24 cellular contexts compared by ENCODE assay signal in the genomic region with DNA sequence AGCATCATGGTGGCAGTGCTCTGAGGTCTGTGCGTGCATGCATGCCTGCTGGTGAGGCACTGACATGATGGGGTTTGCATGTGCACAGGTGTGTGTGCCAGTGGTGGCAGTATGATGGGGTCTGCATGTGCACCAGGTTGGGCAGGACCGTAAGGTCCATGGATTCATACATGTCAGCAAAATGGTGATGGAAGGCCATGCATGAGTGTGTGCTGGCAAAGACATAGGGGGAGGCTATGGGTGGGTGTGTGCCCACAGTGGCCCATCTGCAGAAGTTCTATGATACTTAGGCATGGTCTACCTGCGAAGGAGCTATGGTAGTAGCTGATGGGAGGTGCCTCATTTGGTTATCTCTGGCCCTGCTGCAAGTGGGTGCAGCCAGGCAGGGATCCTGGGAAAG.
A peak's percentile ranks its signal among the peaks of the same experiment; 100 is the strongest.
DNase-seq lines count a peak whose midpoint lies in the region; ATAC-seq, FAIRE-seq and TF ChIP-seq lines count a peak whose summit lies in the region.
"Had no signal": no experiment of that assay in that cellular context is flagged by ENCODE, and none has a peak within 500 bp of the region (broad histone marks: within the 10 kb centered on the region; RNA-seq: fewer than 3 reads in every experiment).

No MANE protein-coding gene starts in this region.

- FAIRE-seq in HepG2 (lab: Jason Lieb, UNC) (no peak), H1 (lab: Jason Lieb, UNC) (no peak)
- FAIRE-seq: GM12891, H54, RCC 7860 had no signal

- H3K4me2 ChIP-seq in HepG2 (ENCODE audit: low read depth, low read length) (no peak overlapping the region), H1 (ENCODE audit: insufficient read depth in 1 of 2, low read depth in 2 of 2, low read length in 2 of 2) (no peak overlapping the region), trophoblast cell (ENCODE audit: low read length) (no peak overlapping the region)

- TF ChIP-seq CTCF in HepG2 (CRISPR knock-in tag; IDR thresholded peaks at IDR 0.05) = no peak
- TF ChIP-seq CTCF in right lobe of liver (IDR thresholded peaks at IDR 0.05) = no peak
- TF ChIP-seq CTCF in H1 (IDR thresholded peaks at IDR 0.05; ENCODE audit: control extremely low read depth in 1 of 3, insufficient read depth in 1 of 3, low read depth in 1 of 3, low read length in 3 of 3) = no peak

- peak overlapping the region; percentile 34; the same call in 1 of the 2 replicates for H2BK15ac ChIP-seq in H1 (ENCODE audit: low read length)

- H4K8ac ChIP-seq in H1 (ENCODE audit: extremely low read depth, insufficient read depth, low read length) (0 out of 2 replicates have a peak overlapping the region, but pooled peaks have one; percentile 51), trophoblast cell (ENCODE audit: low read depth, low read length) (no peak overlapping the region)

- H2BK120ac ChIP-seq in H1 (replicated peaks; ENCODE audit: low read depth, low read length) (peak overlapping the region; percentile 47), trophoblast cell (ENCODE audit: insufficient read depth, low read length, poor library complexity) (no peak overlapping the region)

- CTCF ChIA-PET in HepG2 (lab: Yijun Ruan, JAX; ENCODE audit: low intra/inter-chr PET ratio, low total read pairs) = no interaction called here
- CTCF ChIA-PET in H1 (lab: Charles Lee; ENCODE audit: partially characterized antibody) = interaction anchor here (0.8 to 1.1 kb wide), 2 partner anchors 14 to 534 kb away, joined by 3 read pairs; no protein-coding TSS in a partner anchor

- in situ Hi-C loops in HepG2 (cut with HindIII; ENCODE audit: extremely low pct_ligation_motif_present, low pct_unique_long_range_greater_than_20kb) = no loop called here

- no TSS peak for BruUV-seq in HepG2 (replicated peaks; lab: Mats Ljungman, UMichigan)

- TF ChIP-seq POLR2A in HepG2 (IDR thresholded peaks at IDR 0.05; ENCODE audit: insufficient read depth in 1 of 2, low read depth in 2 of 2, low read length in 2 of 2) = no peak
- TF ChIP-seq POLR2A in right lobe of liver (IDR thresholded peaks at IDR 0.05) = no peak
- no peak for TF ChIP-seq POLR2A in H1 (IDR thresholded peaks at IDR 0.05; ENCODE audit: control extremely low read depth in 1 of 2, low read depth in 2 of 2, low read length in 2 of 2)

- H3K4me3 ChIP-seq in HepG2 (replicated peaks in 1 of 3; ENCODE audit: insufficient read depth in 1 of 3, low read depth in 2 of 3, low read length in 3 of 3) = no peak overlapping the region
- no peak overlapping the region for H3K4me3 ChIP-seq in right lobe of liver
- H3K4me3 ChIP-seq in H1 (ENCODE audit: extremely low read depth in 1 of 4, insufficient read depth in 2 of 4, low read depth in 3 of 4, low read length in 4 of 4) = no peak overlapping the region
- H3K4me3 ChIP-seq in trophoblast cell (ENCODE audit: low read depth, low read length) = peak overlapping the region; percentile 38
- H3K4me3 ChIP-seq: SK-N-MC had no signal

- H2BK5ac ChIP-seq in H1 (ENCODE audit: low read depth, low read length) = peak overlapping the region; percentile 47; the same call in 1 of the 2 replicates
- no peak overlapping the region for H2BK5ac ChIP-seq in trophoblast cell (ENCODE audit: low read depth, low read length, poor library complexity)

- H3K79me1 ChIP-seq in H1 (ENCODE audit: low read depth, low read length) = no peaks in the 10 kb centered on the region; the same call in 1 of the 2 replicates
- H3K79me1 ChIP-seq in trophoblast cell (ENCODE audit: low read length) = no peaks in the 10 kb centered on the region

- H4K12ac ChIP-seq in trophoblast cell (ENCODE audit: low read depth, low read length) = no peak overlapping the region

- H4K91ac ChIP-seq in H1 (replicated peaks; ENCODE audit: insufficient read length, low read length) (peak overlapping the region; percentile 44), trophoblast cell (ENCODE audit: low read depth, low read length) (no peak overlapping the region)

- H2AFZ ChIP-seq in HepG2 (ENCODE audit: low read length) (no peak overlapping the region), H1 (ENCODE audit: low read length) (no peak overlapping the region), trophoblast cell (ENCODE audit: insufficient read depth, low read length, poor library complexity) (no peak overlapping the region)

- H3K23ac ChIP-seq in H1 (ENCODE audit: insufficient read length) (peak overlapping the region; percentile 83), trophoblast cell (ENCODE audit: low read length) (no peak overlapping the region)

- DNase-seq in HepG2 (ENCODE audit: low spot score) (no peak), right lobe of liver (no peak), H1 (ENCODE audit: low read depth in 1 of 2, low spot score in 2 of 2) (no peak), trophoblast cell (no peak), NCI-H82 treated with DMSO at 0.1 percent for 48 hours (lab: John Stamatoyannopoulos, UW; ENCODE audit: unreplicated experiment) (no peak)
- DNase-seq in activated effector memory CD4-positive, alpha-beta T cell treated with Interleukin-2 at 50 U/mL for 16 hours = no peak
- DNase-seq: 8988T, Calu3, DMS79 treated with DMSO at 0.1 percent for 48 hours, GF-D8, NCI-H1092, NCI-H1417 treated with DMSO at 0.1 percent for 48 hours, NCI-H187, NCI-H2081 treated with DMSO at 0.1 percent for 48 hours, NCI-H2171, NCI-H345, NCI-H524, NCI-H748 treated with DMSO at 0.1 percent for 48 hours, SIG-M5 had no signal

- H3K14ac ChIP-seq in H1 (ENCODE audit: insufficient read length) = no peak overlapping the region
- no peak overlapping the region for H3K14ac ChIP-seq in trophoblast cell (ENCODE audit: low read length)

- TF ChIP-seq RAD21 in HepG2 (CRISPR knock-in tag; IDR thresholded peaks at IDR 0.05) (no peak), H1 (IDR thresholded peaks at IDR 0.05 in 1 of 2, conservative IDR thresholded peaks at IDR 0.05 in 1 of 2; ENCODE audit: low read depth in 2 of 2, low read length in 2 of 2) (no peak)

- H3K4ac ChIP-seq in H1 (replicated peaks; ENCODE audit: insufficient read length, low read depth, low read length) (no peak overlapping the region), trophoblast cell (ENCODE audit: low read depth, low read length) (no peak overlapping the region)

- no peaks in the 10 kb centered on the region for H3K27me3 ChIP-seq in HepG2 (ENCODE audit: control insufficient read depth in 1 of 2, insufficient read depth in 2 of 2, low read length in 2 of 2)
- no peaks in the 10 kb centered on the region for H3K27me3 ChIP-seq in right lobe of liver
- no peaks in the 10 kb centered on the region for H3K27me3 ChIP-seq in H1 (replicated peaks in 1 of 4; ENCODE audit: control insufficient read depth in 3 of 4, extremely low read depth in 1 of 4, insufficient read depth in 3 of 4, low read length in 3 of 4)
- no peaks in the 10 kb centered on the region for H3K27me3 ChIP-seq in trophoblast cell (ENCODE audit: insufficient read depth, low read length)

- intact Hi-C loops in HepG2 (cut with micrococcal nuclease; ENCODE audit: unreplicated experiment) = no loop called here
- intact Hi-C loops in right lobe of liver (cut with DNase I) = no loop called here

- H3K23me2 ChIP-seq in H1 (ENCODE audit: low read depth, low read length) = no peaks in the 10 kb centered on the region

- H3K27ac ChIP-seq in HepG2 (ENCODE audit: extremely low read length, insufficient read depth, low read length) (no peak overlapping the region), right lobe of liver (no peak overlapping the region), H1 (ENCODE audit: low read depth, low read length) (no peak overlapping the region), trophoblast cell (ENCODE audit: low read depth, low read length) (no peak overlapping the region)
- H3K27ac ChIP-seq: SK-N-MC had no signal

- H2BK12ac ChIP-seq in H1 (ENCODE audit: low read depth, low read length) = no peak overlapping the region
- H2BK12ac ChIP-seq in trophoblast cell (ENCODE audit: low read length) = no peak overlapping the region

- no peaks in the 10 kb centered on the region for H3K9me3 ChIP-seq in HepG2 (ENCODE audit: low read length)
- no peaks in the 10 kb centered on the region for H3K9me3 ChIP-seq in right lobe of liver
- no peaks in the 10 kb centered on the region for H3K9me3 ChIP-seq in H1 (ENCODE audit: insufficient read depth in 2 of 2, low read depth in 1 of 2, low read length in 1 of 2)
- no peaks in the 10 kb centered on the region for H3K9me3 ChIP-seq in trophoblast cell (ENCODE audit: insufficient read depth, low read depth, low read length)

- H3K18ac ChIP-seq in H1 (ENCODE audit: extremely low read depth, low read length) (no peak overlapping the region; the same call in 1 of the 2 replicates), trophoblast cell (ENCODE audit: low read length) (no peak overlapping the region)

- H4K20me1 ChIP-seq in HepG2 (ENCODE audit: insufficient read depth, low read length) = no peaks in the 10 kb centered on the region
- H4K20me1 ChIP-seq in H1 (replicated peaks in 1 of 2; ENCODE audit: control insufficient read depth in 1 of 2, insufficient read depth in 2 of 2, low read length in 2 of 2) = no peaks in the 10 kb centered on the region

- H4K5ac ChIP-seq in H1 (ENCODE audit: insufficient read length, low read depth, low read length) = no peak overlapping the region

- H3K9ac ChIP-seq in HepG2 (ENCODE audit: insufficient read depth, low read depth, low read length) = no peak overlapping the region
- H3K9ac ChIP-seq in H1 (replicated peaks in 1 of 4; ENCODE audit: extremely low read depth in 1 of 4, low read depth in 3 of 4, low read length in 3 of 4) = no peak overlapping the region
- H3K9ac ChIP-seq in trophoblast cell (ENCODE audit: low read length) = no peak overlapping the region

- no peak overlapping the region for H3K56ac ChIP-seq in H1 (replicated peaks; ENCODE audit: insufficient read length, low read depth, low read length)

- no peaks in the 10 kb centered on the region for H3K79me2 ChIP-seq in HepG2 (ENCODE audit: insufficient read depth, low read length)
- H3K79me2 ChIP-seq in H1 (ENCODE audit: control insufficient read depth in 1 of 2, insufficient read depth in 2 of 2, low read length in 2 of 2) = no peaks in the 10 kb centered on the region
- no peaks in the 10 kb centered on the region for H3K79me2 ChIP-seq in trophoblast cell (ENCODE audit: control insufficient read depth, insufficient read depth, low read length, poor library complexity)

- H3K4me1 ChIP-seq in HepG2 (ENCODE audit: insufficient read depth, low read length) (no peaks in the 10 kb centered on the region), right lobe of liver (no peaks in the 10 kb centered on the region), H1 (replicated peaks in 1 of 4; ENCODE audit: control insufficient read depth in 3 of 4, insufficient read depth in 4 of 4, low read length in 3 of 4) (peaks cover 0 to 4% (median 0%) of the 10 kb centered on the region in 4 experiments; a peak in 1 of 7 replicates), trophoblast cell (ENCODE audit: control insufficient read depth in 1 of 2, insufficient read depth in 2 of 2, low read length in 2 of 2) (no peaks in the 10 kb centered on the region)

- 0 out of 2 replicates have a peak overlapping the region, but pooled peaks have one; percentile 23 for H2BK20ac ChIP-seq in H1 (ENCODE audit: low read length)

- 17% methylated on average over 3 of the region's 3 CpGs for WGBS in HepG2 (ENCODE audit: low lambda C conversion rate)
- no CpG with 5 or more reads among the region's 3 CpGs for WGBS in right lobe of liver (ENCODE audit: insufficient coverage, low coverage, low lambda C conversion rate, missing lambda C conversion rate)
- WGBS in H1 (ENCODE audit: extremely low coverage in 1 of 2, insufficient coverage in 1 of 2, insufficient read length in 1 of 2, insufficient replicate concordance in 2 of 2, low coverage in 1 of 2, low lambda C conversion rate in 2 of 2, missing lambda C conversion rate in 1 of 2), 2 experiments = 94% methylated on average over 3 of the region's 3 CpGs; no CpG with 5 or more reads in 1 of the 2 experiments
- no CpG with 5 or more reads among the region's 3 CpGs for WGBS in trophoblast cell (ENCODE audit: extremely low coverage, insufficient coverage, insufficient read length)

- POLR2A ChIA-PET in HepG2 (lab: Yijun Ruan, JAX) (no interaction called here), H1 (lab: Charles Lee; ENCODE audit: partially characterized antibody) (no interaction called here)

- ATAC-seq in HepG2 = no peak
- ATAC-seq in right lobe of liver = no peak
- ATAC-seq in HG02798 (IDR thresholded peaks at IDR 0.05; ENCODE audit: poor library complexity, unreplicated experiment) = no peak

- no peaks in the 10 kb centered on the region for H3K36me3 ChIP-seq in HepG2 (replicated peaks in 1 of 2; ENCODE audit: control insufficient read depth in 1 of 2, insufficient read depth in 2 of 2, low read length in 2 of 2)
- no peaks in the 10 kb centered on the region for H3K36me3 ChIP-seq in right lobe of liver
- no peaks in the 10 kb centered on the region for H3K36me3 ChIP-seq in H1 (ENCODE audit: control insufficient read depth in 2 of 4, insufficient read depth in 4 of 4, low read length in 3 of 4)
- H3K36me3 ChIP-seq in trophoblast cell (ENCODE audit: control insufficient read depth in 1 of 2, insufficient read depth in 2 of 2, low read length in 2 of 2) = no peaks in the 10 kb centered on the region

- H2AK5ac ChIP-seq in H1 (ENCODE audit: low read depth, low read length) (no peak overlapping the region), trophoblast cell (ENCODE audit: low read length) (no peak overlapping the region)

- TF ChIP-seq EP300 in HepG2 (IDR thresholded peaks at IDR 0.05; ENCODE audit: low read depth in 2 of 2, low read length in 2 of 2) (no peak), HepG2 (CRISPR knock-in tag; IDR thresholded peaks at IDR 0.05; ENCODE audit: borderline replicate concordance) (no peak), H1 (IDR thresholded peaks at IDR 0.05; ENCODE audit: borderline replicate concordance in 1 of 2, low read depth in 2 of 2, low read length in 2 of 2) (no peak)

Comparison
In these comparisons a context has a peak if more than half of its experiments do, and no peak if none do; other contexts are left out.
1. Of the 41 proteins assayed by ChIP-seq in both HepG2 and H1: peak only in HepG2: MAFK; only in H1: none; in both: none; in neither: 40.